28 cellular contexts compared by ENCODE assay signal in the genomic region with DNA sequence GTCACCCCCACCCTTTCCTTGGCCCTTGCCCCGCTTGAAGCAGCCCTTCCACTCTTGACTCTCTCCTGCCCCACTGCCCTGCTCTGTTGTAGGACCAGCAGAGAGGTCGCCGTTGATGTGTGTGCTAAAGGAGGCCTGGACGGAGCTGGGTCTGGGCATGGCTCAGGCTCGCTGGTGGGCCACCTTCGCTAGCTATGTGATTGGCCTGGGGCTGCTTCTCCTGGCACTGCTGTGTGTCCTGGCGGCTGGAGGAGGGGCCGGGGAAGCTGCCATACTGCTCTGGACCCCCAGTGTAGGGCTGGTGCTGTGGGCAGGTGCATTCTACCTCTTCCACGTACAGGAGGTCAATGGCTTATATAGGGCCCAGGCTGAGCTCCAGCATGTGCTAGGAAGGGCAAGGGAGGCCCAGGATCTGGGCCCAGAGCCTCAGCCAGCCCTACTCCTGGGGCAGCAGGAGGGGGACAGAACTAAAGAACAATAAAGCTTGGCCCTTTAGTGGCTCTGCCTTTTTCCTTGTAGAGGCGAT. TPM values are rescaled to one million over a fixed set of nuclear protein-coding genes. Genes with fewer than 3 reads are reported as not detected.
DNase-seq lines count a peak whose midpoint lies in the region; ATAC-seq and TF ChIP-seq lines count a peak whose summit lies in the region.
"Had no signal": no experiment of that assay in that cellular context is flagged by ENCODE, and none has a peak within 500 bp of the region (broad histone marks: within the 10 kb centered on the region; RNA-seq: fewer than 3 reads in every experiment).

No MANE protein-coding gene starts in this region.

- peak overlapping the region; percentile 6 for H2AK5ac ChIP-seq in neuronal stem cell (ENCODE audit: low read depth, low read length)

- peaks cover 0 to 3% (median 0%) of the 10 kb centered on the region in 7 donors for H3K9me3 Mint-ChIP-seq in CD4-positive, CD25-positive, alpha-beta regulatory T cell
- H3K9me3 Mint-ChIP-seq in GM23338, result no peaks in the 10 kb centered on the region
- H3K9me3 Mint-ChIP-seq: activated naive CD8-positive, alpha-beta T cell treated with anti-CD3 and anti-CD28 coated beads, Interleukin-2, amount 10 ng/mL, durations not matched to agents 7 days and 5 days had no signal

- TF ChIP-seq CTCF in GM23338 (conservative IDR thresholded peaks at IDR 0.05; ENCODE audit: low read depth in 2 of 2), result no peak

- no peak overlapping the region for H2BK120ac ChIP-seq in neuronal stem cell (ENCODE audit: low read depth, low read length)

- TF ChIP-seq POLR2A in GM19099 (IDR thresholded peaks at IDR 0.05; ENCODE audit: extremely low read depth, insufficient read length, low read depth), result peak; percentile 9

- H2BK12ac ChIP-seq in neuronal stem cell (ENCODE audit: low read length), result no peak overlapping the region

- H3K9me3 ChIP-seq in CD4-positive, CD25-positive, alpha-beta regulatory T cell (ENCODE audit: control insufficient read depth in 2 of 2, low read length in 2 of 2), result no peaks in the 10 kb centered on the region
- no peaks in the 10 kb centered on the region for H3K9me3 ChIP-seq in effector memory CD4-positive, alpha-beta T cell (ENCODE audit: control insufficient read depth, low read length)
- no peaks in the 10 kb centered on the region for H3K9me3 ChIP-seq in neuronal stem cell (replicated peaks in 1 of 2; ENCODE audit: control insufficient read depth in 2 of 2, insufficient read depth in 1 of 2, low read depth in 1 of 2, low read length in 2 of 2)
- H3K9me3 ChIP-seq: BLaER1, colonic mucosa, psoas muscle, sigmoid colon, tibial nerve had no signal

- H3K9ac ChIP-seq in neuronal stem cell (ENCODE audit: low read depth, low read length, poor library complexity), result peak overlapping the region; percentile 51
- H3K9ac ChIP-seq: BLaER1, KMS-11 had no signal

- ATAC-seq in CD4-positive, CD25-positive, alpha-beta regulatory T cell (ENCODE audit: low read depth in 2 of 2), result no peak
- ATAC-seq in GM23338, result no peak
- ATAC-seq: left lobe of liver, psoas muscle, Right ventricle myocardium inferior, SK-N-SH treated with all-trans-retinoic acid at 6 μM for 48 hours had no signal

- H3K27ac ChIP-seq in CD4-positive, CD25-positive, alpha-beta regulatory T cell (ENCODE audit: insufficient read depth, low read length, poor library complexity, severe bottlenecking), result no peak overlapping the region
- peak overlapping the region; percentile 23 for H3K27ac ChIP-seq in effector memory CD4-positive, alpha-beta T cell (ENCODE audit: insufficient read depth, low read length, poor library complexity, severe bottlenecking)
- H3K27ac ChIP-seq in neuronal stem cell (replicated peaks; ENCODE audit: low read length), result no peak overlapping the region
- no peak overlapping the region for H3K27ac ChIP-seq in GM23338 (ENCODE audit: low read depth)
- H3K27ac ChIP-seq: colonic mucosa, KMS-11, PC-9, psoas muscle, sigmoid colon had no signal

- peaks cover 26% of the 10 kb centered on the region for H3K4me1 ChIP-seq in CD4-positive, CD25-positive, alpha-beta regulatory T cell (ENCODE audit: control insufficient read depth, insufficient read depth, low read length, poor library complexity, severe bottlenecking)
- peaks cover 14% of the 10 kb centered on the region for H3K4me1 ChIP-seq in effector memory CD4-positive, alpha-beta T cell (ENCODE audit: control insufficient read depth, insufficient read depth, low read length, poor library complexity, severe bottlenecking)
- peaks cover 9 to 10% of the 10 kb centered on the region in 2 donors for H3K4me1 ChIP-seq in neuronal stem cell (ENCODE audit: control insufficient read depth in 2 of 2, insufficient read depth in 1 of 2, low read depth in 1 of 2, low read length in 2 of 2)
- peaks cover 8% of the 10 kb centered on the region; the same call in 1 of the 2 replicates for H3K4me1 ChIP-seq in GM23338 (ENCODE audit: insufficient read depth)

- DNase-seq in CD4-positive, CD25-positive, alpha-beta regulatory T cell, result no peak
- no peak for DNase-seq in effector memory CD4-positive, alpha-beta T cell
- DNase-seq in neuronal stem cell (ENCODE audit: low spot score) (no peak), GM23338 (ENCODE audit: low spot score) (no peak), GM03348 (ENCODE audit: low spot score) (no peak), ACHN (no peak)
- DNase-seq: activated CD4-positive, alpha-beta T cell treated with anti-CD3 and anti-CD28 coated beads, Interleukin-2, amount 50 U/mL, for 48 hours; activated effector memory CD4-positive, alpha-beta T cell treated with anti-CD3 and anti-CD28 coated beads, Interleukin-2, amount 50 U/mL, for 16 hours; activated naive CD8-positive, alpha-beta T cell treated with anti-CD3 and anti-CD28 coated beads, Interleukin-2, amount 10 ng/mL, durations not matched to agents 7 days and 5 days; aorta; colonic mucosa; DND-41; MM.1S; NCI-H2029; NCI-H524 treated with DMSO at 0.1 percent for 48 hours; nucleus accumbens; PC-9; psoas muscle; sigmoid colon; stimulated activated CD4-positive, alpha-beta T cell treated with anti-CD3 and anti-CD28 coated beads, Interleukin-4, amount 100 ng/mL, for 1 hour; T-helper 2 cell had no signal

- H3K36me3 ChIP-seq in CD4-positive, CD25-positive, alpha-beta regulatory T cell (ENCODE audit: control insufficient read depth, insufficient read depth, low read length), result peaks cover 36% of the 10 kb centered on the region
- H3K36me3 ChIP-seq in effector memory CD4-positive, alpha-beta T cell (ENCODE audit: control insufficient read depth, insufficient read depth, low read length), result peaks cover 25% of the 10 kb centered on the region
- H3K36me3 ChIP-seq in neuronal stem cell (replicated peaks in 1 of 2; ENCODE audit: control insufficient read depth in 2 of 2, insufficient read depth in 2 of 2, low read length in 2 of 2), result peaks cover 41 to 50% of the 10 kb centered on the region in 2 donors
- H3K36me3 ChIP-seq in GM23338 (ENCODE audit: insufficient read depth), result peaks cover 3% of the 10 kb centered on the region; the same call in 1 of the 2 replicates

- H3K79me1 ChIP-seq in neuronal stem cell (ENCODE audit: low read depth, low read length), result peaks cover 3% of the 10 kb centered on the region

- no peak overlapping the region for H2AFZ ChIP-seq in neuronal stem cell (ENCODE audit: low read length)
- H2AFZ ChIP-seq in GM23338, result no peak overlapping the region
- H2AFZ ChIP-seq: PC-9 had no signal

- H4K91ac ChIP-seq in neuronal stem cell (ENCODE audit: low read depth, low read length, poor library complexity), result no peak overlapping the region

- peaks cover 11% of the 10 kb centered on the region for H3K36me3 Mint-ChIP-seq in CD4-positive, CD25-positive, alpha-beta regulatory T cell
- peaks cover 33% of the 10 kb centered on the region for H3K36me3 Mint-ChIP-seq in GM23338 (ENCODE audit: low read depth)

- no peak overlapping the region for H3K4me3 ChIP-seq in CD4-positive, CD25-positive, alpha-beta regulatory T cell (ENCODE audit: low read depth, low read length)
- H3K4me3 ChIP-seq in effector memory CD4-positive, alpha-beta T cell (ENCODE audit: insufficient read depth, low read depth, low read length, poor library complexity, severe bottlenecking), result no peak overlapping the region
- H3K4me3 ChIP-seq in neuronal stem cell (ENCODE audit: low read length in 2 of 2), result no peak overlapping the region
- H3K4me3 ChIP-seq in GM23338, result no peak overlapping the region
- H3K4me3 ChIP-seq: BLaER1, colonic mucosa, PC-9, psoas muscle, sigmoid colon, tibial nerve had no signal

- H3K14ac ChIP-seq in neuronal stem cell (ENCODE audit: low read length), result no peak overlapping the region

- peak overlapping the region; percentile 66 to 93 (median 79) for H3K27ac Mint-ChIP-seq in CD4-positive, CD25-positive, alpha-beta regulatory T cell
- H3K27ac Mint-ChIP-seq in GM23338, result no peak overlapping the region
- H3K27ac Mint-ChIP-seq: activated naive CD8-positive, alpha-beta T cell treated with anti-CD3 and anti-CD28 coated beads, Interleukin-2, amount 10 ng/mL, durations not matched to agents 7 days and 5 days had no signal

- no peak overlapping the region for H4K8ac ChIP-seq in neuronal stem cell (ENCODE audit: low read depth, low read length)

- peaks cover 0 to 50% (median 30%) of the 10 kb centered on the region in 4 donors for H3K4me1 Mint-ChIP-seq in CD4-positive, CD25-positive, alpha-beta regulatory T cell
- H3K4me1 Mint-ChIP-seq in GM23338, result peaks cover 12% of the 10 kb centered on the region; the same call in 2 of the 3 replicates

- in situ Hi-C loops in ACHN (cut with HindIII; ENCODE audit: low pct_ligation_motif_present, low pct_unique_long_range_greater_than_20kb, low sequenced_read_pairs), result no loop called here

- H3K4ac ChIP-seq in neuronal stem cell (ENCODE audit: low read length), result no peak overlapping the region

- peak overlapping the region; percentile 8 to 92 (median 25) for H3K4me3 Mint-ChIP-seq in CD4-positive, CD25-positive, alpha-beta regulatory T cell
- H3K4me3 Mint-ChIP-seq in GM23338, result no peak overlapping the region
- H3K4me3 Mint-ChIP-seq: activated naive CD8-positive, alpha-beta T cell treated with anti-CD3 and anti-CD28 coated beads, Interleukin-2, amount 10 ng/mL, durations not matched to agents 7 days and 5 days had no signal

- no peaks in the 10 kb centered on the region for H3K9me2 ChIP-seq in GM23338 (ENCODE audit: insufficient read depth)

- H3F3A ChIP-seq in GM23338 (replicated peaks; ENCODE audit: low read depth), result peaks cover 5% of the 10 kb centered on the region; the same call in 1 of the 2 replicates

- no peak overlapping the region for H3K4me2 ChIP-seq in neuronal stem cell (ENCODE audit: insufficient read depth, low read length, poor library complexity, severe bottlenecking)
- H3K4me2 ChIP-seq in GM23338, result no peak overlapping the region
- H3K4me2 ChIP-seq: KMS-11, PC-9 had no signal

- peaks cover 6% of the 10 kb centered on the region for H3K27me3 Mint-ChIP-seq in CD4-positive, CD25-positive, alpha-beta regulatory T cell
- H3K27me3 Mint-ChIP-seq in GM23338 (ENCODE audit: insufficient read depth, low read depth, poor library complexity), result peaks cover 24% of the 10 kb centered on the region
- H3K27me3 Mint-ChIP-seq: activated naive CD8-positive, alpha-beta T cell treated with anti-CD3 and anti-CD28 coated beads, Interleukin-2, amount 10 ng/mL, durations not matched to agents 7 days and 5 days had no signal

- H2BK15ac ChIP-seq in neuronal stem cell (ENCODE audit: low read length), result no peak overlapping the region

- no peaks in the 10 kb centered on the region for H3K79me2 ChIP-seq in GM23338 (replicated peaks; ENCODE audit: insufficient read depth)

- no CpG with 5 or more reads among the region's 10 CpGs for WGBS in neuronal stem cell (ENCODE audit: extremely low coverage in 2 of 2, insufficient read length in 2 of 2, insufficient replicate concordance in 1 of 2), 2 donors

- H3K18ac ChIP-seq in neuronal stem cell (ENCODE audit: low read length), result no peak overlapping the region

- peak overlapping the region; percentile 48 for H3K23ac ChIP-seq in neuronal stem cell (ENCODE audit: low read depth, low read length, poor library complexity)

- no peak overlapping the region for H2BK5ac ChIP-seq in neuronal stem cell (ENCODE audit: low read length)

- H4K20me1 ChIP-seq in GM23338 (replicated peaks; ENCODE audit: insufficient read depth), result no peaks in the 10 kb centered on the region; the same call in 1 of the 2 replicates

- H3K27me3 ChIP-seq in CD4-positive, CD25-positive, alpha-beta regulatory T cell (ENCODE audit: control insufficient read depth, insufficient read depth, low read length), result no peaks in the 10 kb centered on the region
- no peaks in the 10 kb centered on the region for H3K27me3 ChIP-seq in effector memory CD4-positive, alpha-beta T cell (replicated peaks; ENCODE audit: control insufficient read depth, insufficient read depth, low read length, poor library complexity, severe bottlenecking)
- H3K27me3 ChIP-seq in neuronal stem cell (ENCODE audit: control insufficient read depth in 3 of 3, insufficient read depth in 3 of 3, low read depth in 1 of 3, low read length in 3 of 3) (no peaks in the 10 kb centered on the region), GM23338 (ENCODE audit: insufficient read depth) (peaks cover 14% of the 10 kb centered on the region)
- H3K27me3 ChIP-seq: BLaER1, colonic mucosa, sigmoid colon, tibial nerve had no signal

RNA-seq across cellular contexts. Expression of gene SMPD2, which starts 3.0 kb away (rescaled TPM):
- total RNA-seq in CD4-positive, CD25-positive, alpha-beta regulatory T cell, result 30.2 TPM
- polyA plus RNA-seq in CD4-positive, CD25-positive, alpha-beta regulatory T cell, result 10 to 100 TPM in 3 of 4 donors, 1 to 10 TPM in 1; 9.5 to 14.8 (median 12.4) TPM
- 6.4 TPM for polyA plus RNA-seq in neuronal stem cell (2013, experiment 1 of 2)
- 5.9 TPM for polyA plus RNA-seq in neuronal stem cell (2013, experiment 2 of 2)
- total RNA-seq in GM23338 (2014; rRNA removed; shearing (Covaris generic)), result 10.9 and 12.6 TPM in 2 replicates
- polyA plus RNA-seq in GM23338 (2016; fragmentation: Nextera tagmentation; extraction: Ambion mirVana), result 4.9 and 5.6 TPM in 2 replicates

RNA-seq across cellular contexts. Expression of gene PPIL6, which starts 3.1 kb away (rescaled TPM):
- total RNA-seq in CD4-positive, CD25-positive, alpha-beta regulatory T cell, result 0.91 TPM
- polyA plus RNA-seq in CD4-positive, CD25-positive, alpha-beta regulatory T cell, result under 1 TPM; 0.24 to 0.72 (median 0.39) TPM
- 6.1 TPM for polyA plus RNA-seq in neuronal stem cell (2013, experiment 1 of 2)
- 6.1 TPM for polyA plus RNA-seq in neuronal stem cell (2013, experiment 2 of 2)
- 1.5 and 1.7 TPM in 2 replicates for total RNA-seq in GM23338 (2014; rRNA removed; shearing (Covaris generic))
- 0.54 and 1.7 TPM in 2 replicates for polyA plus RNA-seq in GM23338 (2016; fragmentation: Nextera tagmentation; extraction: Ambion mirVana)

RNA-seq across cellular contexts. Expression of gene MICAL1, which starts 12.1 kb away (rescaled TPM):
- 166 TPM for total RNA-seq in CD4-positive, CD25-positive, alpha-beta regulatory T cell
- 10 to 100 TPM; 14.6 to 20.9 (median 17.2) TPM for polyA plus RNA-seq in CD4-positive, CD25-positive, alpha-beta regulatory T cell
- polyA plus RNA-seq in neuronal stem cell (2013, experiment 1 of 2), result 43.9 TPM
- 41.6 TPM for polyA plus RNA-seq in neuronal stem cell (2013, experiment 2 of 2)
- total RNA-seq in GM23338 (2014; rRNA removed; shearing (Covaris generic)), result 77.8 TPM in 2 replicates
- 23.7 and 27.8 TPM in 2 replicates for polyA plus RNA-seq in GM23338 (2016; fragmentation: Nextera tagmentation; extraction: Ambion mirVana)

RNA-seq across cellular contexts. Expression of gene ZBTB24, which starts 39.5 kb away (rescaled TPM):
- 20.2 TPM for total RNA-seq in CD4-positive, CD25-positive, alpha-beta regulatory T cell
- 10 to 100 TPM in 3 of 4 donors, 1 to 10 TPM in 1; 9.2 to 11.9 (median 10.5) TPM for polyA plus RNA-seq in CD4-positive, CD25-positive, alpha-beta regulatory T cell
- polyA plus RNA-seq in neuronal stem cell (2013, experiment 1 of 2), result 5.3 TPM
- polyA plus RNA-seq in neuronal stem cell (2013, experiment 2 of 2), result 5.3 TPM
- 22.0 and 26.6 TPM in 2 replicates for total RNA-seq in GM23338 (2014; rRNA removed; shearing (Covaris generic))
- 7.2 and 7.9 TPM in 2 replicates for polyA plus RNA-seq in GM23338 (2016; fragmentation: Nextera tagmentation; extraction: Ambion mirVana)
